Comparison of ENCODE assay signal across 23 cellular contexts in the genomic region with DNA sequence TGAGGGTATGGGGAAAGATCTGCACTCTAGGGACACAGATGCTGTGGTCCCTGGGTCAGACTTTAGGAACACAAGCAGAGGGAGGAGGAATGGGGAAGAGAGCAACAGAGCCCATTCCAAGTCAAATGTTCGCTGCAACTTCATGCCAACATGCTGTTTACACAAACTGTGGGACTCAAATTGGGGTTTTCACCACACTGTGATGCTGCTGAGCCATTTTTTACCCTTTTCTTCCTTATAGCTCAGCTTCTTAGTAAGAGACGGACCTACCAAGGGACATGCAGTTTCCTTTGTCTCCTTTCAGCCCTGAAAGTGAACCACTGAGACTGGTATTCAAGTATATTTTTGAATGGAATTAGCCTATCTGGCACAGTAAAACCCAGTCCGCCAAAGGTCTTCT.
"Had no signal": no experiment of that assay in that cellular context is flagged by ENCODE, and none has a peak within 500 bp of the region (broad histone marks: within the 10 kb centered on the region; RNA-seq: fewer than 3 reads in every experiment).

No MANE protein-coding gene starts in this region.

- H3K4me1 Mint-ChIP-seq: nephron progenitor cell; stimulated activated effector memory CD8-positive, alpha-beta T cell treated with anti-CD3 and anti-CD28 coated beads, Interleukin-12 subunit alpha, Interleukin-12 subunit beta, amount 100 ng/mL, for 72 hours had no signal

- H3K9me3 Mint-ChIP-seq: effector memory CD8-positive, alpha-beta T cell; nephron progenitor cell; stimulated activated effector memory CD8-positive, alpha-beta T cell treated with anti-CD3 and anti-CD28 coated beads, Interleukin-12 subunit alpha, Interleukin-12 subunit beta, amount 100 ng/mL, for 72 hours had no signal

- DNase-seq: effector memory CD8-positive, alpha-beta T cell; esophagus squamous epithelium; foreskin fibroblast; glutamatergic neuron; left colon; left ventricle myocardium superior; mesenchymal stem cell; naive thymus-derived CD4-positive, alpha-beta T cell; nephron progenitor cell; psoas muscle; retina; right lobe of liver; stimulated activated CD4-positive, alpha-beta T cell treated with anti-CD3 and anti-CD28 coated beads, Interleukin-4, amount 100 ng/mL, for 1 hour; stimulated activated CD8-positive, alpha-beta memory T cell treated with anti-CD3 and anti-CD28 coated beads, Interleukin-4, amount 100 ng/mL, for 48 hours; stimulated activated naive CD8-positive, alpha-beta T cell treated with anti-CD3 and anti-CD28 coated beads, Interleukin-15, Interleukin-2, amounts not matched to agents 100 U/mL and 50 U/mL, for 24 hours; upper lobe of right lung had no signal

- H3K4me3 ChIP-seq: esophagus squamous epithelium, gastroesophageal sphincter, lung, psoas muscle, right lobe of liver, suprapubic skin, tibial nerve, upper lobe of right lung, vagina had no signal

- H3K36me3 ChIP-seq: esophagus squamous epithelium, gastroesophageal sphincter, neutrophil, right lobe of liver, suprapubic skin, tibial nerve, upper lobe of right lung, vagina had no signal

- H3K27ac ChIP-seq: esophagus squamous epithelium, gastroesophageal sphincter, neutrophil, psoas muscle, right lobe of liver, suprapubic skin, tibial nerve, upper lobe of right lung, vagina had no signal

- H3K36me3 Mint-ChIP-seq: naive thymus-derived CD4-positive, alpha-beta T cell; stimulated activated effector memory CD8-positive, alpha-beta T cell treated with anti-CD3 and anti-CD28 coated beads, Interleukin-12 subunit alpha, Interleukin-12 subunit beta, amount 100 ng/mL, for 72 hours had no signal

- H3K27me3 ChIP-seq: gastroesophageal sphincter, right lobe of liver, suprapubic skin, tibial nerve, upper lobe of right lung, vagina had no signal

- H3K4me3 Mint-ChIP-seq: effector memory CD8-positive, alpha-beta T cell; naive thymus-derived CD4-positive, alpha-beta T cell; nephron progenitor cell; stimulated activated effector memory CD8-positive, alpha-beta T cell treated with anti-CD3 and anti-CD28 coated beads, Interleukin-12 subunit alpha, Interleukin-12 subunit beta, amount 100 ng/mL, for 72 hours had no signal

- H3K9me3 ChIP-seq: esophagus squamous epithelium, gastroesophageal sphincter, neutrophil, psoas muscle, right lobe of liver, suprapubic skin, tibial nerve, upper lobe of right lung, vagina had no signal

- ATAC-seq: effector memory CD8-positive, alpha-beta T cell; gastroesophageal sphincter; left colon; left ventricle myocardium superior; naive thymus-derived CD4-positive, alpha-beta T cell; psoas muscle; right lobe of liver; stimulated activated effector memory CD8-positive, alpha-beta T cell treated with anti-CD3 and anti-CD28 coated beads, Interleukin-12 subunit alpha, Interleukin-12 subunit beta, amount 100 ng/mL, for 72 hours; stimulated activated naive CD8-positive, alpha-beta T cell treated with anti-CD3 and anti-CD28 coated beads, Interleukin-15, Interleukin-2, amounts not matched to agents 100 U/mL and 50 U/mL, for 24 hours; upper lobe of right lung had no signal

- H3K27ac Mint-ChIP-seq: effector memory CD8-positive, alpha-beta T cell; naive thymus-derived CD4-positive, alpha-beta T cell; nephron progenitor cell; stimulated activated effector memory CD8-positive, alpha-beta T cell treated with anti-CD3 and anti-CD28 coated beads, Interleukin-12 subunit alpha, Interleukin-12 subunit beta, amount 100 ng/mL, for 72 hours had no signal

- H3K4me1 ChIP-seq: esophagus squamous epithelium, gastroesophageal sphincter, psoas muscle, right lobe of liver, suprapubic skin, tibial nerve, upper lobe of right lung, vagina had no signal
